23 cellular contexts compared by ENCODE assay signal in the genomic region with DNA sequence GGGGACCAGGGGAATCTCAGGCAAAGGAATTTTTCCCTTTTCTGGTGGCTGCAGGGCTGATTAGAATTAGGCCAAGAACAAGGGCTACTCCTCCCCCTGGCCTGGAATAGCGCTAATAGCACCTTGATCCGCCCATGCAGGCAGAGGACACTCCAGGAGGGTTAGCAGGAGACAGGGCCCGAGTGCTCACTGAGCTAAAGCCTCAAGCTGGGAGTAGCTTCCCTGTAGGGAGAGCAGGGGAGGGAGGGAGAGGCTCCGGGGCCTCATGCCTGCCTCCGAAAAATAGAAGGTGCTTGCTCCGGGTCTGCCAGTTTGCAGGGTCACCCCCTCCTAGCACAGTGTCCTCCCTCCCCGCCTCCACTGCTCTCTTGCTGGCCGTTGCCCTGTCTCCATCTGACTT. TPM values are rescaled to one million over a fixed set of nuclear protein-coding genes. Genes with fewer than 3 reads are reported as not detected.
DNase-seq lines count a peak whose midpoint lies in the region; ATAC-seq, FAIRE-seq and TF ChIP-seq lines count a peak whose summit lies in the region.
"Had no signal": no experiment of that assay in that cellular context is flagged by ENCODE, and none has a peak within 500 bp of the region (broad histone marks: within the 10 kb centered on the region; RNA-seq: fewer than 3 reads in every experiment).

No MANE protein-coding gene starts in this region.

- FAIRE-seq in urothelium cell line (lab: Jason Lieb, UNC), result no peak
- FAIRE-seq: colon, GM12891, GM19239, kidney, pancreas had no signal

- peak overlapping the region; percentile 72 to 89 (median 86) for H3K27ac Mint-ChIP-seq in CD4-positive, alpha-beta memory T cell
- no peak overlapping the region for H3K27ac Mint-ChIP-seq in central memory CD8-positive, alpha-beta T cell (ENCODE audit: low read depth)
- H3K27ac Mint-ChIP-seq: brain had no signal

- H3K4me3 Mint-ChIP-seq in CD4-positive, alpha-beta memory T cell, result peak overlapping the region in 4 of 8 donors; percentile 12 to 65 (median 43)
- H3K4me3 Mint-ChIP-seq in central memory CD8-positive, alpha-beta T cell, result peak overlapping the region; percentile 18
- H3K4me3 Mint-ChIP-seq: brain had no signal

- no peaks in the 10 kb centered on the region for H3K9me2 ChIP-seq in SK-N-SH

- no peaks in the 10 kb centered on the region for H3K9me3 ChIP-seq in BLaER1 treated with 17β-estradiol and CSF1 and Interleukin-3, amounts not matched to agents 10 nM and 100 nM (replicated peaks in 1 of 11)
- H3K9me3 ChIP-seq in CD4-positive, alpha-beta memory T cell (ENCODE audit: control insufficient read depth in 1 of 2, low read length in 2 of 2), result no peaks in the 10 kb centered on the region
- no peaks in the 10 kb centered on the region for H3K9me3 ChIP-seq in WERI-Rb-1 (ENCODE audit: severe bottlenecking)
- no peaks in the 10 kb centered on the region for H3K9me3 ChIP-seq in SK-N-SH
- no peaks in the 10 kb centered on the region for H3K9me3 ChIP-seq in HAP-1
- H3K9me3 ChIP-seq: pancreas, right atrium auricular region, spleen, stomach, transverse colon had no signal

- no peak for TF ChIP-seq RAD21 in SK-N-SH (IDR thresholded peaks at IDR 0.05; ENCODE audit: low read length)

- H3K4me1 ChIP-seq in BLaER1 treated with 17β-estradiol and CSF1 and Interleukin-3, amounts not matched to agents 10 nM and 100 nM, result peaks cover 55 to 76% (median 63%) of the 10 kb centered on the region in 10 experiments
- H3K4me1 ChIP-seq in CD4-positive, alpha-beta memory T cell (ENCODE audit: insufficient read depth, low read length), result peaks cover 66% of the 10 kb centered on the region
- H3K4me1 ChIP-seq in SK-N-SH (ENCODE audit: control insufficient read depth in 1 of 2, insufficient read depth in 2 of 2, low read depth in 1 of 2, low read length in 1 of 2), result peaks cover 9 to 25% of the 10 kb centered on the region in 2 experiments; a peak in 1 of 4 replicates
- H3K4me1 ChIP-seq in HAP-1, result no peaks in the 10 kb centered on the region; the same call in 1 of the 2 replicates

- H3K27ac ChIP-seq in BLaER1 treated with 17β-estradiol and CSF1 and Interleukin-3, amounts not matched to agents 10 nM and 100 nM, result 0 out of 22 replicates have a peak overlapping the region, but pooled peaks of 2 of the 11 experiments have one; percentile 9 to 30
- H3K27ac ChIP-seq in CD4-positive, alpha-beta memory T cell (ENCODE audit: low read depth, low read length), result peak overlapping the region; percentile 39
- H3K27ac ChIP-seq in WERI-Rb-1, result peak overlapping the region; percentile 15
- H3K27ac ChIP-seq in SK-N-SH (ENCODE audit: low read depth in 2 of 2, low read length in 1 of 2), result no peak overlapping the region
- H3K27ac ChIP-seq: pancreas, right atrium auricular region, stomach, transverse colon had no signal

- H3K36me3 Mint-ChIP-seq in CD4-positive, alpha-beta memory T cell, result peaks cover 30 to 64% of the 10 kb centered on the region in 2 donors
- H3K36me3 Mint-ChIP-seq in central memory CD8-positive, alpha-beta T cell (ENCODE audit: insufficient read depth), result peaks cover 54% of the 10 kb centered on the region
- H3K36me3 Mint-ChIP-seq: brain had no signal

- H3K27me3 ChIP-seq in BLaER1 treated with 17β-estradiol and CSF1 and Interleukin-3, amounts not matched to agents 10 nM and 100 nM, result no peaks in the 10 kb centered on the region
- H3K27me3 ChIP-seq in CD4-positive, alpha-beta memory T cell (ENCODE audit: insufficient read depth, low read length), result no peaks in the 10 kb centered on the region
- H3K27me3 ChIP-seq in WERI-Rb-1 (ENCODE audit: insufficient read depth, low read depth, severe bottlenecking), result no peaks in the 10 kb centered on the region
- H3K27me3 ChIP-seq in SK-N-SH (ENCODE audit: insufficient read depth), result no peaks in the 10 kb centered on the region
- no peaks in the 10 kb centered on the region for H3K27me3 ChIP-seq in HAP-1 (ENCODE audit: low read depth)
- H3K27me3 ChIP-seq: pancreas, right atrium auricular region, spleen, transverse colon had no signal

- intact Hi-C loops in CD4-positive, alpha-beta memory T cell (cut with micrococcal nuclease), result no loop called here

- in situ Hi-C loops in HAP-1 (cut with MboI; ENCODE audit: low sequenced_read_pairs), result no loop called here

- H3K27me3 Mint-ChIP-seq in CD4-positive, alpha-beta memory T cell, result no peaks in the 10 kb centered on the region
- H3K27me3 Mint-ChIP-seq in central memory CD8-positive, alpha-beta T cell, result no peaks in the 10 kb centered on the region

- H3K9me3 Mint-ChIP-seq in CD4-positive, alpha-beta memory T cell, result no peaks in the 10 kb centered on the region
- no peaks in the 10 kb centered on the region for H3K9me3 Mint-ChIP-seq in central memory CD8-positive, alpha-beta T cell
- H3K9me3 Mint-ChIP-seq: brain had no signal

- TF ChIP-seq CTCF in WERI-Rb-1 (IDR thresholded peaks at IDR 0.05; ENCODE audit: low read depth, low read length) (peak; percentile 16; the same call in 1 of the 2 replicates), SK-N-SH (IDR thresholded peaks at IDR 0.05) (no peak)

- POLR2A ChIA-PET in CD4-positive, alpha-beta memory T cell (lab: Charles Lee; ENCODE audit: partially characterized antibody), result interaction anchor here (1.4 to 10.7 kb wide), 2 partner anchors 8 to 10 kb away, joined by 4 to 164 read pairs; a partner anchor contains a TSS
- POLR2A ChIA-PET in SK-N-SH (lab: Yijun Ruan, JAX), result no interaction called here

- H3K4me1 Mint-ChIP-seq in CD4-positive, alpha-beta memory T cell, result peaks cover 44 to 74% (median 53%) of the 10 kb centered on the region in 4 donors
- H3K4me1 Mint-ChIP-seq in central memory CD8-positive, alpha-beta T cell, result peaks cover 74% of the 10 kb centered on the region

- peaks cover 65 to 78% (median 70%) of the 10 kb centered on the region in 11 experiments for H3K36me3 ChIP-seq in BLaER1 treated with 17β-estradiol and CSF1 and Interleukin-3, amounts not matched to agents 10 nM and 100 nM
- H3K36me3 ChIP-seq in CD4-positive, alpha-beta memory T cell (ENCODE audit: insufficient read depth, low read length), result peaks cover 54% of the 10 kb centered on the region
- H3K36me3 ChIP-seq in WERI-Rb-1 (no peaks in the 10 kb centered on the region), SK-N-SH (replicated peaks in 1 of 2; ENCODE audit: control insufficient read depth in 1 of 2, insufficient read depth in 2 of 2, low read length in 1 of 2) (no peaks in the 10 kb centered on the region), HAP-1 (replicated peaks) (no peaks in the 10 kb centered on the region)
- H3K36me3 ChIP-seq: pancreas, right atrium auricular region, transverse colon had no signal

- H3K79me2 ChIP-seq in SK-N-SH (ENCODE audit: insufficient read depth), result no peaks in the 10 kb centered on the region

- CTCF ChIA-PET in CD4-positive, alpha-beta memory T cell (lab: Charles Lee; ENCODE audit: partially characterized antibody), result interaction anchor here (1.1 to 4.8 kb wide), 6 partner anchors 9 to 160 kb away, joined by 3 to 40 read pairs (median 19); no protein-coding TSS in a partner anchor
- CTCF ChIA-PET in SK-N-SH (lab: Yijun Ruan, JAX), result interaction anchor here (2.2 to 3.2 kb wide), 3 partner anchors 14 to 37 kb away, joined by 10 to 20 read pairs (median 14); a partner anchor contains a TSS

- peak overlapping the region in 9 of 11 experiments; percentile 9 to 53 (median 26); a peak in 9 of 22 replicates for H3K9ac ChIP-seq in BLaER1 treated with 17β-estradiol and CSF1 and Interleukin-3, amounts not matched to agents 10 nM and 100 nM
- no peak overlapping the region for H3K9ac ChIP-seq in SK-N-SH

- 86% methylated on average over 8 of the region's 8 CpGs for WGBS in SK-N-SH (ENCODE audit: low lambda C conversion rate)

- DNase-seq in CD4-positive, alpha-beta memory T cell, result no peak
- DNase-seq in WERI-Rb-1, result peak; percentile 88
- DNase-seq in central memory CD8-positive, alpha-beta T cell (ENCODE audit: low spot score in 2 of 2), result no peak
- no peak for DNase-seq in SK-N-SH
- no peak for DNase-seq in NCI-H128 (lab: John Stamatoyannopoulos, UW; ENCODE audit: unreplicated experiment)
- DNase-seq in HAP-1 (ENCODE audit: low spot score in 2 of 2), result no peak
- DNase-seq in urothelium cell line (ENCODE audit: low spot score), result no peak
- DNase-seq: kidney; NCI-H1694; NCI-H526 treated with DMSO at 0.1 percent for 48 hours; pancreas; spleen; stimulated activated CD4-positive, alpha-beta T cell treated with anti-CD3 and anti-CD28 coated beads, Interleukin-4, amount 100 ng/mL, for 24 hours; stomach; transverse colon had no signal

- TF ChIP-seq EP300 in SK-N-SH (IDR thresholded peaks at IDR 0.05; ENCODE audit: borderline replicate concordance in 1 of 2, low read depth in 1 of 2, low read length in 1 of 2), result no peak

- no peak overlapping the region for H2AFZ ChIP-seq in SK-N-SH (ENCODE audit: low read depth)

- ATAC-seq in central memory CD8-positive, alpha-beta T cell (replicated peaks; ENCODE audit: extremely low read depth, poor library complexity, severe bottlenecking), result no peak
- ATAC-seq: pancreas had no signal

- H3F3A ChIP-seq in SK-N-SH (replicated peaks; ENCODE audit: insufficient read depth), result peaks cover 7% of the 10 kb centered on the region

- peaks cover 21 to 82% (median 69%) of the 10 kb centered on the region in 11 experiments; a peak in 20 of 22 replicates for H4K20me1 ChIP-seq in BLaER1 treated with 17β-estradiol and CSF1 and Interleukin-3, amounts not matched to agents 10 nM and 100 nM
- H4K20me1 ChIP-seq in SK-N-SH (ENCODE audit: insufficient read depth), result no peaks in the 10 kb centered on the region

- H3K4me3 ChIP-seq in BLaER1 treated with 17β-estradiol and CSF1 and Interleukin-3, amounts not matched to agents 10 nM and 100 nM, result peak overlapping the region in 1 of 10 experiments; percentile 9; a peak in 1 of 20 replicates
- H3K4me3 ChIP-seq in CD4-positive, alpha-beta memory T cell (ENCODE audit: low read length in 2 of 2), result no peak overlapping the region
- no peak overlapping the region for H3K4me3 ChIP-seq in WERI-Rb-1 (ENCODE audit: low read depth, low read length)
- H3K4me3 ChIP-seq in SK-N-SH (ENCODE audit: low read depth in 2 of 2, low read length in 1 of 2), result no peak overlapping the region
- H3K4me3 ChIP-seq in HAP-1, result no peak overlapping the region
- H3K4me3 ChIP-seq: pancreas, right atrium auricular region, spleen, stomach, transverse colon had no signal

- peak overlapping the region; percentile 24 to 100 (median 96); a peak in 20 of 22 replicates for H3K4me2 ChIP-seq in BLaER1 treated with 17β-estradiol and CSF1 and Interleukin-3, amounts not matched to agents 10 nM and 100 nM
- H3K4me2 ChIP-seq in SK-N-SH, result no peak overlapping the region

RNA-seq across cellular contexts. Expression of a gene that starts 3.8 kb away (rescaled TPM):
- 10 to 100 TPM; 67.6 to 68.4 TPM for total RNA-seq in CD4-positive, alpha-beta memory T cell
- 10 to 100 TPM; 50.5 to 84.1 TPM for polyA plus RNA-seq in CD4-positive, alpha-beta memory T cell
- polyA plus RNA-seq in SK-N-SH (2012; rRNA removed), result not detected in 2 replicates
- 0.01 TPM in 1 of 2 replicates, not detected in the other for polyA plus RNA-seq in SK-N-SH (2012; cell fraction: cytosol; rRNA removed)
- not detected in 2 replicates for polyA plus RNA-seq in SK-N-SH (2012; cell fraction: nucleus; rRNA removed)
- total RNA-seq: lung microvascular endothelial cell had no signal

RNA-seq across cellular contexts. Expression of a gene that starts 12.1 kb away (rescaled TPM):
- 10 to 100 TPM; 48.1 to 55.0 TPM for total RNA-seq in CD4-positive, alpha-beta memory T cell
- polyA plus RNA-seq in CD4-positive, alpha-beta memory T cell, result 10 to 100 TPM in 1 of 2 donors, 1 to 10 TPM in 1; 7.1 to 10.8 TPM
- polyA plus RNA-seq in SK-N-SH (2012; rRNA removed), result 62.0 and 66.9 TPM in 2 replicates
- 47.7 and 57.8 TPM in 2 replicates for polyA plus RNA-seq in SK-N-SH (2012; cell fraction: cytosol; rRNA removed)
- polyA plus RNA-seq in SK-N-SH (2012; cell fraction: nucleus; rRNA removed), result 77.1 and 78.7 TPM in 2 replicates

RNA-seq across cellular contexts. Expression of a gene that starts 33.9 kb away (rescaled TPM):
- not detected for total RNA-seq in CD4-positive, alpha-beta memory T cell
- under 1 TPM in 1 of 2 donors, not detected in 1; 0.07 TPM for polyA plus RNA-seq in CD4-positive, alpha-beta memory T cell
- polyA plus RNA-seq in SK-N-SH (2012; rRNA removed), result not detected in 2 replicates
- not detected in 2 replicates for polyA plus RNA-seq in SK-N-SH (2012; cell fraction: cytosol; rRNA removed)
- 0.02 TPM in 1 of 2 replicates, not detected in the other for polyA plus RNA-seq in SK-N-SH (2012; cell fraction: nucleus; rRNA removed)
- total RNA-seq: spleen had no signal

RNA-seq across cellular contexts. Expression of a gene that starts 37.0 kb away (rescaled TPM):
- total RNA-seq in CD4-positive, alpha-beta memory T cell, result under 1 TPM in 1 of 2 experiments, not detected in 1; 0.17 TPM
- polyA plus RNA-seq in CD4-positive, alpha-beta memory T cell, result under 1 TPM; 0.16 to 0.33 TPM
- polyA plus RNA-seq in SK-N-SH (2012; rRNA removed), result 0.03 TPM in 1 of 2 replicates, not detected in the other
- 0.03 TPM in 1 of 2 replicates, not detected in the other for polyA plus RNA-seq in SK-N-SH (2012; cell fraction: cytosol; rRNA removed)
- polyA plus RNA-seq in SK-N-SH (2012; cell fraction: nucleus; rRNA removed), result 0.06 TPM in 1 of 2 replicates, not detected in the other
- total RNA-seq: glomerular endothelial cell, lung microvascular endothelial cell had no signal

Comparison
In these comparisons a context has a peak if more than half of its experiments do, and no peak if none do; other contexts are left out.
1. H3K27ac ChIP-seq: peak in CD4-positive, alpha-beta memory T cell (single experiment) and WERI-Rb-1 (single experiment); none in SK-N-SH (0 of 2).
2. RNA of a gene that starts 3.8 kb away (polyA plus RNA-seq): 50.5 to 84.1 TPM in CD4-positive, alpha-beta memory T cell; 0.01 TPM in SK-N-SH; every median in the first group is over 10 times any median in the second.